In genomic region chr2:45978302-45978859, GRCh38 we compare ENCODE assay signal across 13 cellular contexts.
DNase-seq lines count a peak whose midpoint lies in the region; ATAC-seq and TF ChIP-seq lines count a peak whose summit lies in the region.
"Had no signal": no experiment of that assay in that cellular context is flagged by ENCODE, and none has a peak within 500 bp of the region (broad histone marks: within the 10 kb centered on the region; RNA-seq: fewer than 3 reads in every experiment).

No MANE protein-coding gene starts in this region.

- TF ChIP-seq EP300 in esophagus muscularis mucosa (IDR thresholded peaks at IDR 0.05), result no peak

- CTCF ChIA-PET in GM10248 (lab: Yijun Ruan, JAX) (interaction anchor here (0.7 to 5.5 kb wide), 3 partner anchors 9 to 910 kb away, joined by 3 to 27 read pairs (median 3); no protein-coding TSS in a partner anchor), A673 (lab: Charles Lee) (no interaction called here)
- CTCF ChIA-PET in activated naive CD4-positive, alpha-beta T cell treated with anti-CD3 and anti-CD28 coated beads for 36 hours (lab: Charles Lee), result no interaction called here

- H3K27me3 ChIP-seq in esophagus muscularis mucosa, result no peaks in the 10 kb centered on the region
- H3K27me3 ChIP-seq in A673 (replicated peaks; ENCODE audit: insufficient read depth, low read depth, low read length, poor library complexity), result no peaks in the 10 kb centered on the region

- H3K36me3 Mint-ChIP-seq in activated naive CD4-positive, alpha-beta T cell treated with anti-CD3 and anti-CD28 coated beads for 36 hours (ENCODE audit: low read depth), result no peaks in the 10 kb centered on the region

- no peak overlapping the region for H3K4me3 Mint-ChIP-seq in activated naive CD4-positive, alpha-beta T cell treated with anti-CD3 and anti-CD28 coated beads for 36 hours
- H3K4me3 Mint-ChIP-seq: CD8-positive, alpha-beta T cell; H9 had no signal

- ATAC-seq in left lobe of liver (no peak), GM21447 (IDR thresholded peaks at IDR 0.05; ENCODE audit: unreplicated experiment) (no peak)
- ATAC-seq: CD8-positive, alpha-beta T cell; K562 had no signal

- H3K4me1 ChIP-seq in esophagus muscularis mucosa (no peaks in the 10 kb centered on the region), A673 (ENCODE audit: insufficient read depth, low read length, poor library complexity, severe bottlenecking) (peaks cover 2% of the 10 kb centered on the region)

- H3K9me3 Mint-ChIP-seq in activated naive CD4-positive, alpha-beta T cell treated with anti-CD3 and anti-CD28 coated beads for 36 hours, result no peaks in the 10 kb centered on the region
- H3K9me3 Mint-ChIP-seq: CD8-positive, alpha-beta T cell; H9 had no signal

- no TSS peak for BruUV-seq in A673 (replicated peaks; lab: Mats Ljungman, UMichigan)

- H3K27ac Mint-ChIP-seq in activated naive CD4-positive, alpha-beta T cell treated with anti-CD3 and anti-CD28 coated beads for 36 hours, result no peak overlapping the region
- H3K27ac Mint-ChIP-seq: CD8-positive, alpha-beta T cell; H9 had no signal

- H3K27ac ChIP-seq in esophagus muscularis mucosa (replicated peaks in 1 of 4), result no peak overlapping the region
- H3K27ac ChIP-seq in A673 (ENCODE audit: low read depth, low read length, poor library complexity, severe bottlenecking), result no peak overlapping the region

- no peak for TF ChIP-seq POLR2A in esophagus muscularis mucosa (IDR thresholded peaks at IDR 0.05; ENCODE audit: low read depth)

- no peaks in the 10 kb centered on the region for H3K27me3 Mint-ChIP-seq in activated naive CD4-positive, alpha-beta T cell treated with anti-CD3 and anti-CD28 coated beads for 36 hours (ENCODE audit: low read depth)

- TF ChIP-seq CTCF in GM10248 (IDR thresholded peaks at IDR 0.05; ENCODE audit: control extremely low read depth, extremely low read depth, low read depth, missing control alignments), result no peak
- no peak for TF ChIP-seq CTCF in esophagus muscularis mucosa (IDR thresholded peaks at IDR 0.05)
- TF ChIP-seq CTCF in A673 (conservative IDR thresholded peaks at IDR 0.05; ENCODE audit: low read depth, low read length), result no peak

- no peak overlapping the region for H3K4me3 ChIP-seq in esophagus muscularis mucosa
- no peak overlapping the region for H3K4me3 ChIP-seq in A673 (ENCODE audit: low read depth, low read length, poor library complexity, severe bottlenecking)
- H3K4me3 ChIP-seq: K562 had no signal

- H3K4me1 Mint-ChIP-seq in activated naive CD4-positive, alpha-beta T cell treated with anti-CD3 and anti-CD28 coated beads for 36 hours (ENCODE audit: low read depth), result no peaks in the 10 kb centered on the region

- H3K9me3 ChIP-seq in esophagus muscularis mucosa, result no peaks in the 10 kb centered on the region
- no peaks in the 10 kb centered on the region for H3K9me3 ChIP-seq in A673 (ENCODE audit: low read depth, low read length, poor library complexity, severe bottlenecking)

- intact Hi-C loops in esophagus muscularis mucosa (cut with DNase I) (no loop called here), A673 (cut with micrococcal nuclease; ENCODE audit: unreplicated experiment) (no loop called here)
- intact Hi-C loops in activated naive CD4-positive, alpha-beta T cell treated with anti-CD3 and anti-CD28 coated beads for 36 hours (cut with micrococcal nuclease), result no loop called here

- DNase-seq in GM10248 (ENCODE audit: extremely low spot score), result peak; percentile 1
- peak; percentile 57 for DNase-seq in esophagus muscularis mucosa (ENCODE audit: extremely low spot score)
- peak; percentile 30 for DNase-seq in left lobe of liver (ENCODE audit: low spot score)
- no peak for DNase-seq in activated naive CD4-positive, alpha-beta T cell treated with anti-CD3 and anti-CD28 coated beads for 36 hours
- no peak for DNase-seq in A673 (ENCODE audit: low spot score)
- DNase-seq in DMS153 treated with DMSO at 0.1 percent for 48 hours (lab: John Stamatoyannopoulos, UW; ENCODE audit: unreplicated experiment), result no peak
- DNase-seq: AML-193; Calu3; CD8-positive, alpha-beta T cell; H9; IMR-90 had no signal

- 83% methylated on average over 4 of the region's 4 CpGs for WGBS in esophagus muscularis mucosa

- POLR2A ChIA-PET in GM10248 (lab: Yijun Ruan, JAX), result interaction anchor here (0.6 kb wide), 1 partner anchor 48 kb away, joined by 3 read pairs; no protein-coding TSS in a partner anchor
- POLR2A ChIA-PET in A673 (lab: Charles Lee; ENCODE audit: low non-redundant PET), result no interaction called here

- peaks cover 7 to 52% (median 23%) of the 10 kb centered on the region in 4 donors for H3K36me3 ChIP-seq in esophagus muscularis mucosa
- no peaks in the 10 kb centered on the region for H3K36me3 ChIP-seq in A673 (ENCODE audit: insufficient read depth, low read length, poor library complexity, severe bottlenecking)

Comparison
In these comparisons a context has a peak if more than half of its experiments do, and no peak if none do; other contexts are left out.
1. DNase-seq: peak in GM10248 (single experiment), esophagus muscularis mucosa (single experiment) and left lobe of liver (single experiment); none in activated naive CD4-positive, alpha-beta T cell treated with anti-CD3 and anti-CD28 coated beads for 36 hours (single experiment), A673 (single experiment) and DMS153 treated with DMSO at 0.1 percent for 48 hours (single experiment).